In genomic region chr6:168219804-168220203, GRCh38 we compare ENCODE assay signal across 20 cellular contexts.
DNase-seq lines count a peak whose midpoint lies in the region; ATAC-seq and TF ChIP-seq lines count a peak whose summit lies in the region.
"Had no signal": no experiment of that assay in that cellular context is flagged by ENCODE, and none has a peak within 500 bp of the region (broad histone marks: within the 10 kb centered on the region; RNA-seq: fewer than 3 reads in every experiment).

No MANE protein-coding gene starts in this region.

- H3K27ac Mint-ChIP-seq in endodermal cell = no peak overlapping the region
- H3K27ac Mint-ChIP-seq: CD4-positive, alpha-beta T cell had no signal

- TF ChIP-seq POLR2A in thyroid gland (IDR thresholded peaks at IDR 0.05) = no peak

- H3K9me3 ChIP-seq in endodermal cell (ENCODE audit: control insufficient read depth, low read length) = no peaks in the 10 kb centered on the region
- H3K9me3 ChIP-seq in right cardiac atrium (ENCODE audit: control insufficient read depth, low read length) = no peaks in the 10 kb centered on the region
- no peaks in the 10 kb centered on the region for H3K9me3 ChIP-seq in thyroid gland
- H3K9me3 ChIP-seq: BLaER1 treated with 17β-estradiol and CSF1 and Interleukin-3, amounts not matched to agents 10 nM and 100 nM; Peyer's patch; SK-N-SH had no signal

- H3K9me3 Mint-ChIP-seq in endodermal cell = no peaks in the 10 kb centered on the region
- H3K9me3 Mint-ChIP-seq: CD4-positive, alpha-beta T cell had no signal

- DNase-seq in endodermal cell (peak; percentile 10), right cardiac atrium (peak in 1 of 3 donors; percentile 79), thyroid gland (no peak), GM19240 (ENCODE audit: insufficient read length, low spot score) (no peak), NCI-H2196 treated with DMSO at 0.1 percent for 48 hours (lab: John Stamatoyannopoulos, UW; ENCODE audit: unreplicated experiment) (no peak)
- DNase-seq: AML-193; CD4-positive, alpha-beta T cell; HCEC 1CT; IMR-90; NCI-H1048; NCI-H1417; NCI-H1694; NCI-H2029 treated with DMSO at 0.1 percent for 48 hours; NCI-H2227 treated with DMSO at 0.1 percent for 48 hours; NCI-H69; SK-N-SH had no signal

- WGBS in endodermal cell (ENCODE audit: insufficient coverage in 1 of 2, insufficient read length in 1 of 2), 2 experiments = 93 to 94% methylated on average over 8 to 9 of the region's 10 CpGs
- WGBS in right cardiac atrium = 66% methylated on average over 10 of the region's 10 CpGs
- 93 to 94% methylated on average over 10 of the region's 10 CpGs for WGBS in thyroid gland, 2 donors

- no peaks in the 10 kb centered on the region for H3K79me2 ChIP-seq in KMS-11 (ENCODE audit: insufficient read depth, low read depth)

- peaks cover 20% of the 10 kb centered on the region for H3K27me3 Mint-ChIP-seq in endodermal cell (ENCODE audit: insufficient read depth)

- no peak overlapping the region for H3K4me3 Mint-ChIP-seq in endodermal cell
- H3K4me3 Mint-ChIP-seq: CD4-positive, alpha-beta T cell had no signal

- no peaks in the 10 kb centered on the region for H3K36me3 Mint-ChIP-seq in endodermal cell (ENCODE audit: low read depth)

- H3K36me3 ChIP-seq in KMS-11 (ENCODE audit: insufficient read depth) = no peaks in the 10 kb centered on the region
- no peaks in the 10 kb centered on the region for H3K36me3 ChIP-seq in endodermal cell (ENCODE audit: control insufficient read depth, insufficient read depth, low read length)
- H3K36me3 ChIP-seq in thyroid gland = no peaks in the 10 kb centered on the region
- H3K36me3 ChIP-seq: BLaER1 treated with 17β-estradiol and CSF1 and Interleukin-3, amounts not matched to agents 10 nM and 100 nM; Peyer's patch had no signal

- no peak overlapping the region for H3K4me3 ChIP-seq in KMS-11 (IDR thresholded peaks at IDR 0.05; ENCODE audit: insufficient read depth, low read depth, low read length)
- H3K4me3 ChIP-seq in endodermal cell (ENCODE audit: low read length) = no peak overlapping the region
- no peak overlapping the region for H3K4me3 ChIP-seq in right cardiac atrium (ENCODE audit: low read length)
- no peak overlapping the region for H3K4me3 ChIP-seq in thyroid gland (replicated peaks in 1 of 3)
- H3K4me3 ChIP-seq: BLaER1 treated with 17β-estradiol and CSF1 and Interleukin-3, amounts not matched to agents 10 nM and 100 nM; Peyer's patch had no signal

- H3K9ac ChIP-seq in KMS-11 = no peak overlapping the region
- no peak overlapping the region for H3K9ac ChIP-seq in endodermal cell (ENCODE audit: extremely low read depth, low read length, poor library complexity, severe bottlenecking)
- H3K9ac ChIP-seq: BLaER1 treated with 17β-estradiol and CSF1 and Interleukin-3, amounts not matched to agents 10 nM and 100 nM; SK-N-SH had no signal

- TF ChIP-seq CTCF in KMS-11 (conservative IDR thresholded peaks at IDR 0.05; ENCODE audit: low read depth, low read length) = no peak
- no peak for TF ChIP-seq CTCF in endodermal cell (conservative IDR thresholded peaks at IDR 0.05)
- TF ChIP-seq CTCF in thyroid gland (IDR thresholded peaks at IDR 0.05) = no peak

- H4K20me1 ChIP-seq in KMS-11 (ENCODE audit: insufficient read depth) = no peaks in the 10 kb centered on the region

- intact Hi-C loops in right cardiac atrium (cut with DNase I) = no loop called here
- intact Hi-C loops in thyroid gland (cut with DNase I) = no loop called here

- H3K4me2 ChIP-seq in KMS-11 = peak overlapping the region; percentile 67
- H3K4me2 ChIP-seq: SK-N-SH had no signal

- no peak overlapping the region for H2AFZ ChIP-seq in KMS-11 (ENCODE audit: low read depth)

- H3K27me3 ChIP-seq in KMS-11 (ENCODE audit: insufficient read depth, low read depth) (no peaks in the 10 kb centered on the region), endodermal cell (ENCODE audit: control insufficient read depth, insufficient read depth, low read length, poor library complexity, severe bottlenecking) (no peaks in the 10 kb centered on the region), right cardiac atrium (ENCODE audit: control insufficient read depth, insufficient read depth) (no peaks in the 10 kb centered on the region), thyroid gland (no peaks in the 10 kb centered on the region)
- H3K27me3 ChIP-seq: Peyer's patch had no signal

- H3K4me1 Mint-ChIP-seq in endodermal cell = peaks cover 8% of the 10 kb centered on the region

- peak; percentile 45 to 63 for ATAC-seq in right cardiac atrium
- ATAC-seq in GM18861 (IDR thresholded peaks at IDR 0.05; ENCODE audit: unreplicated experiment) = no peak

- H3K4me1 ChIP-seq in KMS-11 (ENCODE audit: low read depth, poor library complexity, severe bottlenecking) = peaks cover 62% of the 10 kb centered on the region
- no peaks in the 10 kb centered on the region for H3K4me1 ChIP-seq in endodermal cell (ENCODE audit: control insufficient read depth, insufficient read depth, low read length)
- peaks cover 4% of the 10 kb centered on the region for H3K4me1 ChIP-seq in right cardiac atrium (ENCODE audit: control insufficient read depth, insufficient read depth, low read length)
- H3K4me1 ChIP-seq in thyroid gland = peaks cover 25 to 32% of the 10 kb centered on the region in 2 donors
- H3K4me1 ChIP-seq: Peyer's patch had no signal

- H3K27ac ChIP-seq in KMS-11 (no peak overlapping the region), endodermal cell (ENCODE audit: low read depth, low read length) (no peak overlapping the region), right cardiac atrium (ENCODE audit: low read length) (peak overlapping the region; percentile 69), thyroid gland (peak overlapping the region in 2 of 3 donors; percentile 31 to 83)
- H3K27ac ChIP-seq: BLaER1 treated with 17β-estradiol and CSF1 and Interleukin-3, amounts not matched to agents 10 nM and 100 nM; Peyer's patch had no signal

Comparison
In these comparisons a context has a peak if more than half of its experiments do, and no peak if none do; other contexts are left out.
1. H3K27ac ChIP-seq: peak in right cardiac atrium (single experiment) and thyroid gland (2 of 3); none in KMS-11 (single experiment) and endodermal cell (single experiment).